8 cellular contexts compared by ENCODE assay signal in genomic region chr10:23094786-23095403, GRCh38. TPM values are rescaled to one million over a fixed set of nuclear protein-coding genes. Genes with fewer than 3 reads are reported as not detected.
DNase-seq lines count a peak whose midpoint lies in the region; ATAC-seq and TF ChIP-seq lines count a peak whose summit lies in the region.

No MANE protein-coding gene starts in this region.

- peaks cover 13% of the 10 kb centered on the region; the same call in 1 of the 2 replicates for H3K4me1 ChIP-seq in ES-I3 (ENCODE audit: insufficient read depth, low read length)
- H3K4me1 ChIP-seq in SJSA1 (replicated peaks), result peaks cover 10% of the 10 kb centered on the region

- DNase-seq in SJSA1 (ENCODE audit: low read depth in 1 of 2, low spot score in 2 of 2) (peak in 1 of 2 experiments; percentile 3), epithelial cell of proximal tubule (ENCODE audit: low read depth) (no peak), renal cortical epithelial cell (ENCODE audit: low read depth) (peak; percentile 9), islet precursor cell (no peak), left lobe of liver (ENCODE audit: low spot score) (no peak)
- DNase-seq in stimulated activated naive CD4-positive, alpha-beta T cell treated with Interleukin-2 at 50 U/mL for 16 hours (lab: John Stamatoyannopoulos, UW), result no peak

- H3K4me3 ChIP-seq in SJSA1 (peak overlapping the region; percentile 96), epithelial cell of proximal tubule (ENCODE audit: low read depth, low read length) (peak overlapping the region; percentile 72)

- H3K27ac ChIP-seq in SJSA1, result no peak overlapping the region

- no peak for ATAC-seq in HG03196 (IDR thresholded peaks at IDR 0.05; ENCODE audit: unreplicated experiment)
- ATAC-seq in left lobe of liver, result no peak

- no peaks in the 10 kb centered on the region for H3K27me3 ChIP-seq in SJSA1 (replicated peaks)

- no peaks in the 10 kb centered on the region for H3K36me3 ChIP-seq in ES-I3 (ENCODE audit: insufficient read depth, low read length)
- peaks cover 5% of the 10 kb centered on the region; the same call in 1 of the 2 replicates for H3K36me3 ChIP-seq in SJSA1

- H3K9ac ChIP-seq in ES-I3 (ENCODE audit: low read depth, low read length), result peak overlapping the region; percentile 19; the same call in 1 of the 2 replicates

- H3K9me3 ChIP-seq in ES-I3 (ENCODE audit: control insufficient read depth, insufficient read depth, low read length) (no peaks in the 10 kb centered on the region), SJSA1 (replicated peaks) (no peaks in the 10 kb centered on the region)

- no peak for TF ChIP-seq CTCF in epithelial cell of proximal tubule (conservative IDR thresholded peaks at IDR 0.05; ENCODE audit: low read depth, low read length)

RNA-seq across cellular contexts. Expression of gene MSRB2, which starts 0.5 kb away (rescaled TPM):
- 12.2 and 17.1 TPM in 2 replicates for total RNA-seq in SJSA1 (2014; rRNA removed; shearing (Covaris generic))
- total RNA-seq in epithelial cell of proximal tubule, result 13.5 and 20.6 TPM in 2 replicates
- 9.2 and 10.0 TPM in 2 replicates for total RNA-seq in renal cortical epithelial cell
- total RNA-seq in left lobe of liver, result 34.2 TPM
